Comparison of ENCODE assay signal across 28 cellular contexts in the genomic region with DNA sequence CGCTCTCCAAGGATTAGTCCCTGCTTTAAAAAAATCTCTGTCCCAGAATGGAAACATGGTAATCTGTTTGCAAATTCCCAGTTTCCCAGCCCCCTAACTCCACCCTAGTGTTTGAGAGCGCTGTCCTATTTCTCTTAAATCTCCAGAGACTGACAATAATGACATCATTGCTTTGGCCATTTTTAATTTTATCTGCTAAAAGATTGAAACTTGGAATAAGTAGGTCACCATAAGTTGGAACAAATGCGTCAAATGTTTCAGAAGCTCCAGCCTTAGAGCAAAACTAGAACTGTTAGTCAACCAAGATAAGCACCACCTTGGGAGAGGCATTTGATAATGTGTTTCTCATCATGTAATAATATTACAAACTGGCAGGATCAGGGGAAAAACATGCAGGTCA. TPM values are rescaled to one million over a fixed set of nuclear protein-coding genes. Genes with fewer than 3 reads are reported as not detected.
A peak's percentile ranks its signal among the peaks of the same experiment; 100 is the strongest.
DNase-seq lines count a peak whose midpoint lies in the region; ATAC-seq and TF ChIP-seq lines count a peak whose summit lies in the region.
"Had no signal": no experiment of that assay in that cellular context is flagged by ENCODE, and none has a peak within 500 bp of the region (broad histone marks: within the 10 kb centered on the region; RNA-seq: fewer than 3 reads in every experiment).

No MANE protein-coding gene starts in this region.

- H3K4me3 Mint-ChIP-seq in activated T-helper 17 cell treated with anti-CD3 and anti-CD28 coated beads, Interleukin-2, amount 50 U/mL, for 72 hours, result no peak overlapping the region
- H3K4me3 Mint-ChIP-seq in stimulated activated naive CD8-positive, alpha-beta T cell treated with anti-CD3 and anti-CD28 coated beads, Interleukin-15, amount 100 ng/mL, for 72 hours, result no peak overlapping the region
- H3K4me3 Mint-ChIP-seq in activated T-cell treated with anti-CD3 and anti-CD28 coated beads, Interleukin-2, amount 50 U/mL, for 72 hours, result no peak overlapping the region
- H3K4me3 Mint-ChIP-seq: B cell; CD4-positive, alpha-beta memory T cell; IgD-negative memory B cell; naive thymus-derived CD8-positive, alpha-beta T cell; stimulated activated naive B cell treated with anti-CD40 and anti-IgM and Interleukin-4, amounts not matched to agents 10 μg/mL and 1 μg/mL and 100 μg/mL, for 72 hours had no signal

- H3K9me3 ChIP-seq in gastroesophageal sphincter (no peaks in the 10 kb centered on the region), SJCRH30 (replicated peaks) (no peaks in the 10 kb centered on the region)
- H3K9me3 ChIP-seq: A549, adrenal gland, lower lobe of right lung, psoas muscle had no signal

- H3K27me3 ChIP-seq in gastroesophageal sphincter (no peaks in the 10 kb centered on the region), SJCRH30 (no peaks in the 10 kb centered on the region)
- H3K27me3 ChIP-seq: adrenal gland had no signal

- H3K27ac ChIP-seq in gastroesophageal sphincter (no peak overlapping the region), SJCRH30 (no peak overlapping the region)
- H3K27ac ChIP-seq: A549, adrenal gland, lower lobe of right lung, psoas muscle, SK-N-MC had no signal

- H3K9me3 Mint-ChIP-seq in activated T-helper 17 cell treated with anti-CD3 and anti-CD28 coated beads, Interleukin-2, amount 50 U/mL, for 72 hours, result peaks cover 1% of the 10 kb centered on the region
- H3K9me3 Mint-ChIP-seq in stimulated activated naive CD8-positive, alpha-beta T cell treated with anti-CD3 and anti-CD28 coated beads, Interleukin-15, amount 100 ng/mL, for 72 hours, result no peaks in the 10 kb centered on the region
- no peaks in the 10 kb centered on the region for H3K9me3 Mint-ChIP-seq in activated T-cell treated with anti-CD3 and anti-CD28 coated beads, Interleukin-2, amount 50 U/mL, for 72 hours
- H3K9me3 Mint-ChIP-seq: IgD-negative memory B cell had no signal

- H3K36me3 Mint-ChIP-seq in activated T-helper 17 cell treated with anti-CD3 and anti-CD28 coated beads, Interleukin-2, amount 50 U/mL, for 72 hours (ENCODE audit: low read depth), result no peaks in the 10 kb centered on the region
- H3K36me3 Mint-ChIP-seq in activated T-cell treated with anti-CD3 and anti-CD28 coated beads, Interleukin-2, amount 50 U/mL, for 72 hours (ENCODE audit: insufficient read depth in 2 of 2), result no peaks in the 10 kb centered on the region
- H3K36me3 Mint-ChIP-seq: CD4-positive, alpha-beta memory T cell; IgD-negative memory B cell; naive thymus-derived CD8-positive, alpha-beta T cell; stimulated activated naive B cell treated with anti-CD40 and anti-IgM and Interleukin-4, amounts not matched to agents 10 μg/mL and 1 μg/mL and 100 μg/mL, for 72 hours had no signal

- no peaks in the 10 kb centered on the region for H3K4me1 Mint-ChIP-seq in activated T-helper 17 cell treated with anti-CD3 and anti-CD28 coated beads, Interleukin-2, amount 50 U/mL, for 72 hours
- H3K4me1 Mint-ChIP-seq in stimulated activated naive CD8-positive, alpha-beta T cell treated with anti-CD3 and anti-CD28 coated beads, Interleukin-15, amount 100 ng/mL, for 72 hours, result no peaks in the 10 kb centered on the region
- no peaks in the 10 kb centered on the region for H3K4me1 Mint-ChIP-seq in activated T-cell treated with anti-CD3 and anti-CD28 coated beads, Interleukin-2, amount 50 U/mL, for 72 hours (ENCODE audit: low read depth)
- H3K4me1 Mint-ChIP-seq: B cell; CD4-positive, alpha-beta memory T cell; stimulated activated naive B cell treated with anti-CD40 and anti-IgM and Interleukin-4, amounts not matched to agents 10 μg/mL and 1 μg/mL and 100 μg/mL, for 72 hours had no signal

- TF ChIP-seq CTCF in AG09309 (IDR thresholded peaks at IDR 0.05; ENCODE audit: control insufficient read depth, insufficient read depth, low read depth, low read length, missing control alignments) (no peak), gastroesophageal sphincter (IDR thresholded peaks at IDR 0.05) (no peak), omental fat pad (IDR thresholded peaks at IDR 0.05) (no peak)

- no peak for TF ChIP-seq EP300 in gastroesophageal sphincter (IDR thresholded peaks at IDR 0.05)

- H3K36me3 ChIP-seq in gastroesophageal sphincter, result no peaks in the 10 kb centered on the region
- no peaks in the 10 kb centered on the region for H3K36me3 ChIP-seq in SJCRH30
- H3K36me3 ChIP-seq: adrenal gland, lower lobe of right lung had no signal

- WGBS in gastroesophageal sphincter (ENCODE audit: low coverage in 1 of 2), 2 donors, result 75 to 89% methylated on average over 3 of the region's 3 CpGs

- no peak overlapping the region for H3K27ac Mint-ChIP-seq in activated T-helper 17 cell treated with anti-CD3 and anti-CD28 coated beads, Interleukin-2, amount 50 U/mL, for 72 hours
- no peak overlapping the region for H3K27ac Mint-ChIP-seq in stimulated activated naive CD8-positive, alpha-beta T cell treated with anti-CD3 and anti-CD28 coated beads, Interleukin-15, amount 100 ng/mL, for 72 hours
- H3K27ac Mint-ChIP-seq in activated T-cell treated with anti-CD3 and anti-CD28 coated beads, Interleukin-2, amount 50 U/mL, for 72 hours, result no peak overlapping the region
- H3K27ac Mint-ChIP-seq: B cell; CD4-positive, alpha-beta memory T cell; IgD-negative memory B cell; naive thymus-derived CD8-positive, alpha-beta T cell; stimulated activated naive B cell treated with anti-CD40 and anti-IgM and Interleukin-4, amounts not matched to agents 10 μg/mL and 1 μg/mL and 100 μg/mL, for 72 hours had no signal

- H3K4me3 ChIP-seq in AG09309 (ENCODE audit: control insufficient read depth, low read depth, low read length) (no peak overlapping the region), gastroesophageal sphincter (no peak overlapping the region), SJCRH30 (no peak overlapping the region)
- H3K4me3 ChIP-seq: A549, adrenal gland, lower lobe of right lung, psoas muscle, SK-N-MC had no signal

- H3K27me3 Mint-ChIP-seq in activated T-helper 17 cell treated with anti-CD3 and anti-CD28 coated beads, Interleukin-2, amount 50 U/mL, for 72 hours, result no peaks in the 10 kb centered on the region
- peaks cover 27% of the 10 kb centered on the region for H3K27me3 Mint-ChIP-seq in stimulated activated naive CD8-positive, alpha-beta T cell treated with anti-CD3 and anti-CD28 coated beads, Interleukin-15, amount 100 ng/mL, for 72 hours
- peaks cover 34% of the 10 kb centered on the region for H3K27me3 Mint-ChIP-seq in activated T-cell treated with anti-CD3 and anti-CD28 coated beads, Interleukin-2, amount 50 U/mL, for 72 hours (ENCODE audit: low read depth)
- H3K27me3 Mint-ChIP-seq: CD4-positive, alpha-beta memory T cell; stimulated activated naive B cell treated with anti-CD40 and anti-IgM and Interleukin-4, amounts not matched to agents 10 μg/mL and 1 μg/mL and 100 μg/mL, for 72 hours had no signal

- no peak for TF ChIP-seq POLR2A in gastroesophageal sphincter (IDR thresholded peaks at IDR 0.05)

- ATAC-seq in activated T-helper 17 cell treated with anti-CD3 and anti-CD28 coated beads, Interleukin-2, amount 50 U/mL, for 72 hours (replicated peaks), result peak; percentile 47
- ATAC-seq in gastroesophageal sphincter (peak; percentile 76), omental fat pad (ENCODE audit: low FRiP score) (peak; percentile 89), HG03139 (IDR thresholded peaks at IDR 0.05; ENCODE audit: unreplicated experiment) (no peak)
- ATAC-seq in stimulated activated naive CD8-positive, alpha-beta T cell treated with anti-CD3 and anti-CD28 coated beads, Interleukin-15, amount 100 ng/mL, for 72 hours, result no peak
- ATAC-seq in activated T-cell treated with anti-CD3 and anti-CD28 coated beads, Interleukin-2, amount 50 U/mL, for 72 hours (replicated peaks in 1 of 2), result no peak
- ATAC-seq: A549; lower lobe of right lung; naive thymus-derived CD8-positive, alpha-beta T cell; stimulated activated naive B cell treated with anti-CD40 and anti-IgM and Interleukin-4, amounts not matched to agents 10 μg/mL and 1 μg/mL and 100 μg/mL, for 72 hours had no signal

- DNase-seq in AG09309 (ENCODE audit: low read depth) (peak; percentile 51), omental fat pad (ENCODE audit: low spot score) (no peak), SJCRH30 (no peak)
- no peak for DNase-seq in stimulated activated naive CD8-positive, alpha-beta T cell treated with anti-CD3 and anti-CD28 coated beads, Interleukin-15, amount 100 ng/mL, for 72 hours
- DNase-seq in activated T-cell treated with anti-CD3 and anti-CD28 coated beads, Interleukin-2, amount 50 U/mL, for 72 hours, result no peak
- DNase-seq: activated CD4-positive, alpha-beta T cell treated with anti-CD3 and anti-CD28 coated beads, Interleukin-2, amount 50 U/mL, for 1 hour; activated CD4-positive, CD25-positive, alpha-beta regulatory T cell; activated naive CD4-positive, alpha-beta T cell; activated T-cell treated with anti-CD3 and anti-CD28 coated beads, Interleukin-2, amount 50 U/mL, for 48 hours; CD4-positive, alpha-beta memory T cell; effector CD4-positive, alpha-beta T cell; head of caudate nucleus; kidney; lower lobe of right lung; naive thymus-derived CD8-positive, alpha-beta T cell; NCI-H1694; NCI-H82; psoas muscle; RPMI8226; stimulated activated naive B cell treated with anti-CD40 and anti-IgM and Interleukin-4, amounts not matched to agents 10 μg/mL and 1 μg/mL and 100 μg/mL, for 72 hours had no signal

- H3K4me1 ChIP-seq in gastroesophageal sphincter (no peaks in the 10 kb centered on the region), SJCRH30 (no peaks in the 10 kb centered on the region)
- H3K4me1 ChIP-seq: A549, adrenal gland, lower lobe of right lung, psoas muscle had no signal

RNA-seq across cellular contexts. Expression of gene MB21D2, which starts 25.7 kb away (rescaled TPM):
- total RNA-seq in activated T-helper 17 cell treated with anti-CD3 and anti-CD28 coated beads, Interleukin-2, amount 50 U/mL, for 72 hours, result 10 to 100 TPM; 13.4 to 13.9 TPM
- total RNA-seq in gastroesophageal sphincter (10 to 100 TPM in 1 of 4 donors, 1 to 10 TPM in 3; 7.0 to 11.5 (median 9.3) TPM), omental fat pad (10 to 100 TPM in 1 of 4 donors, 1 to 10 TPM in 3; 3.5 to 18.2 (median 5.2) TPM)
- 18.3 and 20.4 TPM in 2 replicates for total RNA-seq in SJCRH30 (2014; rRNA removed; shearing (Covaris generic))
- total RNA-seq in activated T-cell treated with anti-CD3 and anti-CD28 coated beads, Interleukin-2, amount 50 U/mL, for 72 hours, result 10 to 100 TPM; 10.5 to 26.9 TPM

Comparison
In these comparisons a context has a peak if more than half of its experiments do, and no peak if none do; other contexts are left out.
1. ATAC-seq: peak in activated T-helper 17 cell treated with anti-CD3 and anti-CD28 coated beads, Interleukin-2, amount 50 U/mL, for 72 hours (single experiment), gastroesophageal sphincter (single experiment) and omental fat pad (single experiment); none in stimulated activated naive CD8-positive, alpha-beta T cell treated with anti-CD3 and anti-CD28 coated beads, Interleukin-15, amount 100 ng/mL, for 72 hours (single experiment), HG03139 (single experiment) and activated T-cell treated with anti-CD3 and anti-CD28 coated beads, Interleukin-2, amount 50 U/mL, for 72 hours (0 of 2).